ENCODE assay signal across 8 cellular contexts in genomic region chr7:105677803-105678583, GRCh38.
DNase-seq lines count a peak whose midpoint lies in the region; ATAC-seq and TF ChIP-seq lines count a peak whose summit lies in the region.

No MANE protein-coding gene starts in this region.

- no peak for TF ChIP-seq CTCF in left ventricle myocardium inferior (IDR thresholded peaks at IDR 0.05; ENCODE audit: borderline replicate concordance)
- no peak for TF ChIP-seq CTCF in suprapubic skin (IDR thresholded peaks at IDR 0.05)

- H3K27me3 Mint-ChIP-seq in activated CD8-positive, alpha-beta T cell treated with anti-CD3 and anti-CD28 coated beads, Interleukin-2, amount 10 ng/mL, durations not matched to agents 7 days and 5 days (ENCODE audit: low read depth), result peaks cover 2% of the 10 kb centered on the region

- 41% methylated on average over 11 of the region's 11 CpGs for WGBS in suprapubic skin

- CTCF ChIA-PET in activated CD8-positive, alpha-beta T cell treated with anti-CD3 and anti-CD28 coated beads, Interleukin-2, amount 10 ng/mL, durations not matched to agents 7 days and 5 days (lab: Charles Lee), result interaction anchor here (0.5 to 3.6 kb wide), 6 partner anchors 9 to 364 kb away, joined by 3 to 30 read pairs (median 5); partner anchors contain the start of gene RINT1

- H3K9me3 Mint-ChIP-seq in activated CD8-positive, alpha-beta T cell treated with anti-CD3 and anti-CD28 coated beads, Interleukin-2, amount 10 ng/mL, durations not matched to agents 7 days and 5 days (ENCODE audit: insufficient read depth), result no peaks in the 10 kb centered on the region

- intact Hi-C loops in left ventricle myocardium inferior (cut with micrococcal nuclease), result no loop called here

- H3K4me1 ChIP-seq in left ventricle myocardium inferior, result peaks cover 81% of the 10 kb centered on the region
- peaks cover 63% of the 10 kb centered on the region for H3K4me1 ChIP-seq in suprapubic skin

- H3K27ac Mint-ChIP-seq in activated CD8-positive, alpha-beta T cell treated with anti-CD3 and anti-CD28 coated beads, Interleukin-2, amount 10 ng/mL, durations not matched to agents 7 days and 5 days, result peak overlapping the region; percentile 93

- H3K27me3 ChIP-seq in left ventricle myocardium inferior (ENCODE audit: low read depth) (no peaks in the 10 kb centered on the region), suprapubic skin (no peaks in the 10 kb centered on the region)

- no peaks in the 10 kb centered on the region for H3K9me3 ChIP-seq in left ventricle myocardium inferior (replicated peaks)
- H3K9me3 ChIP-seq in suprapubic skin, result no peaks in the 10 kb centered on the region

- H3K4me3 ChIP-seq in left ventricle myocardium inferior (peak overlapping the region; percentile 59), suprapubic skin (peak overlapping the region; percentile 45)

- TF ChIP-seq POLR2A in suprapubic skin (IDR thresholded peaks at IDR 0.05), result no peak

- POLR2A ChIA-PET in activated CD8-positive, alpha-beta T cell treated with anti-CD3 and anti-CD28 coated beads, Interleukin-2, amount 10 ng/mL, durations not matched to agents 7 days and 5 days (lab: Charles Lee), result interaction anchor here (0.8 to 3.2 kb wide), 5 partner anchors 11 to 665 kb away, joined by 3 to 12 read pairs (median 3); partner anchors contain the start of gene RINT1

- no peak for TF ChIP-seq EP300 in suprapubic skin (IDR thresholded peaks at IDR 0.05)

- H3K36me3 ChIP-seq in left ventricle myocardium inferior, result no peaks in the 10 kb centered on the region
- H3K36me3 ChIP-seq in suprapubic skin, result no peaks in the 10 kb centered on the region

- in situ Hi-C loops in ACHN (cut with HindIII; ENCODE audit: low pct_ligation_motif_present, low pct_unique_long_range_greater_than_20kb, low sequenced_read_pairs), result no loop called here

- H3K4me3 Mint-ChIP-seq in activated CD8-positive, alpha-beta T cell treated with anti-CD3 and anti-CD28 coated beads, Interleukin-2, amount 10 ng/mL, durations not matched to agents 7 days and 5 days, result peak overlapping the region; percentile 70

- peaks cover 53% of the 10 kb centered on the region for H3K4me1 Mint-ChIP-seq in activated CD8-positive, alpha-beta T cell treated with anti-CD3 and anti-CD28 coated beads, Interleukin-2, amount 10 ng/mL, durations not matched to agents 7 days and 5 days (ENCODE audit: low read depth)

- H3K27ac ChIP-seq in left ventricle myocardium inferior (replicated peaks) (peak overlapping the region; percentile 65), suprapubic skin (peak overlapping the region; percentile 78)

- ATAC-seq in GM19452 (IDR thresholded peaks at IDR 0.05; ENCODE audit: unreplicated experiment) (peak; percentile 68), GM18520 (IDR thresholded peaks at IDR 0.05; ENCODE audit: unreplicated experiment) (no peak)
- ATAC-seq in activated CD8-positive, alpha-beta T cell treated with anti-CD3 and anti-CD28 coated beads, Interleukin-2, amount 10 ng/mL, durations not matched to agents 7 days and 5 days, result peak; percentile 90

- H3K36me3 Mint-ChIP-seq in activated CD8-positive, alpha-beta T cell treated with anti-CD3 and anti-CD28 coated beads, Interleukin-2, amount 10 ng/mL, durations not matched to agents 7 days and 5 days (ENCODE audit: low read depth), result no peaks in the 10 kb centered on the region

- peak; percentile 20 for DNase-seq in ACHN
- DNase-seq in Kasumi-1 (lab: John Stamatoyannopoulos, UW), result peak; percentile 70 to 71
- DNase-seq in activated CD8-positive, alpha-beta T cell treated with anti-CD3 and anti-CD28 coated beads, Interleukin-2, amount 10 ng/mL, durations not matched to agents 7 days and 5 days, result peak; percentile 74
- DNase-seq in left ventricle myocardium inferior, result no peak
- no peak for DNase-seq in suprapubic skin (ENCODE audit: low spot score in 2 of 2)
- DNase-seq in COR-L47 (lab: John Stamatoyannopoulos, UW), result no peak

Comparison
In these comparisons a context has a peak if more than half of its experiments do, and no peak if none do; other contexts are left out.
1. DNase-seq: peak in ACHN (single experiment), Kasumi-1 (2 of 2) and activated CD8-positive, alpha-beta T cell treated with anti-CD3 and anti-CD28 coated beads, Interleukin-2, amount 10 ng/mL, durations not matched to agents 7 days and 5 days (single experiment); none in left ventricle myocardium inferior (single experiment), suprapubic skin (0 of 2) and COR-L47 (single experiment).